ENCODE assay signal across 8 cellular contexts in genomic region chr3:98902341-98902740, GRCh38. TPM values are rescaled to one million over a fixed set of nuclear protein-coding genes. Genes with fewer than 3 reads are reported as not detected.
DNase-seq lines count a peak whose midpoint lies in the region; ATAC-seq and TF ChIP-seq lines count a peak whose summit lies in the region.

No MANE protein-coding gene starts in this region.

- in situ Hi-C loops in GM13977 (cut with MboI; ENCODE audit: low pct_unique_long_range_greater_than_20kb, low sequenced_read_pairs, unreplicated experiment) = no loop called here
- in situ Hi-C loops in gastrocnemius medialis (cut with MboI; ENCODE audit: low sequenced_read_pairs in 4 of 4) = no loop called here

- H3K27ac ChIP-seq in gastrocnemius medialis = peak overlapping the region; percentile 78 to 91 (median 82)

- no peaks in the 10 kb centered on the region for H3K9me3 ChIP-seq in gastrocnemius medialis

- peaks cover 4 to 15% of the 10 kb centered on the region in 2 donors for H3K4me1 ChIP-seq in gastrocnemius medialis

- DNase-seq in GM13977 (ENCODE audit: low spot score) = peak; percentile 15
- DNase-seq in SHP77 treated with DMSO at 0.1 percent for 48 hours (lab: John Stamatoyannopoulos, UW) = peak; percentile 55
- no peak for DNase-seq in fibroblast of pulmonary artery (ENCODE audit: low read depth)
- no peak for DNase-seq in gastrocnemius medialis
- no peak for DNase-seq in posterior vena cava (ENCODE audit: low spot score)
- no peak for DNase-seq in NAMALWA (ENCODE audit: low spot score)
- no peak for DNase-seq in amniotic stem cell (lab: John Stamatoyannopoulos, UW)
- DNase-seq in amygdala (lab: John Stamatoyannopoulos, UW) = no peak

- no peak for ATAC-seq in gastrocnemius medialis

- H3K27me3 ChIP-seq in gastrocnemius medialis = no peaks in the 10 kb centered on the region

- intact Hi-C loops in gastrocnemius medialis (cut with DNase I; ENCODE audit: low total_unique reads) (loop anchor here (5.0 kb wide), 3 partner anchors 85 to 310 kb away; partner anchors contain the start of gene CPOX), posterior vena cava (cut with DNase I) (no loop called here)

- H3K4me3 ChIP-seq in fibroblast of pulmonary artery (replicated peaks; ENCODE audit: low read depth, low read length) (peak overlapping the region; percentile 59), gastrocnemius medialis (peak overlapping the region; percentile 59 to 96 (median 86))

- TF ChIP-seq CTCF in GM13977 (IDR thresholded peaks at IDR 0.05; ENCODE audit: extremely low read depth, insufficient read depth, missing control alignments) (no peak), fibroblast of pulmonary artery (IDR thresholded peaks at IDR 0.05; ENCODE audit: low read length, missing control alignments) (no peak), gastrocnemius medialis (IDR thresholded peaks at IDR 0.05 in 4 of 5, conservative IDR thresholded peaks at IDR 0.05 in 1 of 5) (no peak)

- H3K36me3 ChIP-seq in gastrocnemius medialis = no peaks in the 10 kb centered on the region

- no peak for TF ChIP-seq POLR2A in gastrocnemius medialis (IDR thresholded peaks at IDR 0.05)

RNA-seq across cellular contexts. Expression of gene DCBLD2, which starts 0.8 kb away (rescaled TPM):
- total RNA-seq in gastrocnemius medialis (1 to 10 TPM; 5.6 to 9.0 (median 6.7) TPM), posterior vena cava (10 to 100 TPM; 27.9 to 28.8 TPM)

Comparison
In these comparisons a context has a peak if more than half of its experiments do, and no peak if none do; other contexts are left out.
1. DNase-seq: peak in GM13977 (single experiment) and SHP77 treated with DMSO at 0.1 percent for 48 hours (single experiment); none in fibroblast of pulmonary artery (single experiment), gastrocnemius medialis (0 of 2), posterior vena cava (single experiment), NAMALWA (single experiment), amniotic stem cell (single experiment) and amygdala (0 of 56).